In the genomic region with DNA sequence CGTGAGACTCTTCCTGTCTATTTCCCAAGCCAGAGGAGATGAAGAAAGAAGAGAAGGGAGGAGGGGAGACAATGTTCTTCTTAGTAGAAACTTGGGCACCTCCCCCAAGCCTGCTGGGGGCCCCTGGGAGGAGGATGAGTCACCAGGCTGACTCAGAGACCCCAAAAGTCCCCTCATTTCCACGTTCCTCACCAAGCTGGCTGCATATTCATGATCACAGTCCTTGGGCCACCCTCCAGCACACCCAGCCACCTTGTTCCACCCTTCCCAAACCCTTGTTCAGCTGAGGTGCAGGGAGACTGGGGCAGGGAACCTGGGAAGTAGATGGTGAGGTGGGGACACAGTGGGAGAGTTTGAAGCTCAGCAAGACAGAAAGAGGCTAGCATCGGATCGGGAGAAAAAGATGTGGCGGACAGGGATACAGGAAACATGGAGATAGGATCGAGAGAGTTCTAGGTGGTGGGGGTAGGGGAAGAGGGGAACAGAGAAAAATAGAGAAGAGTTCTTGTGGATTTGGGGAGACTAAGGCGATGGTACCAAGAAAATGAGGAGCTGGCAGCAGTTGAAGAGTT, we compare ENCODE assay signal across 8 cellular contexts. TPM values are rescaled to one million over a fixed set of nuclear protein-coding genes. Genes with fewer than 3 reads are reported as not detected.
DNase-seq lines count a peak whose midpoint lies in the region; ATAC-seq and TF ChIP-seq lines count a peak whose summit lies in the region.

No MANE protein-coding gene starts in this region.

- peak overlapping the region; percentile 77 for H3K27ac ChIP-seq in C4-2B
- peak overlapping the region; percentile 56 for H3K27ac ChIP-seq in brain microvascular endothelial cell
- H3K27ac ChIP-seq in layer of hippocampus (ENCODE audit: low read depth, low read length): peak overlapping the region; percentile 62

- H3K27me3 ChIP-seq in NT2/D1 (ENCODE audit: insufficient read depth, insufficient read length) (no peaks in the 10 kb centered on the region), brain microvascular endothelial cell (replicated peaks) (no peaks in the 10 kb centered on the region), layer of hippocampus (ENCODE audit: control insufficient read depth, insufficient read depth, low read length) (no peaks in the 10 kb centered on the region)

- peaks cover 42% of the 10 kb centered on the region for H3K36me3 ChIP-seq in NT2/D1 (ENCODE audit: insufficient read depth, insufficient read length, low read length)
- peaks cover 24% of the 10 kb centered on the region for H3K36me3 ChIP-seq in brain microvascular endothelial cell (replicated peaks)

- in situ Hi-C loops in brain microvascular endothelial cell (cut with HindIII; ENCODE audit: low pct_ligation_motif_present, low sequenced_read_pairs) (no loop called here), KBM-7 (cut with MboI; ENCODE audit: low pct_unique_long_range_greater_than_20kb, low sequenced_read_pairs) (no loop called here)

- TF ChIP-seq CTCF in C4-2B (conservative IDR thresholded peaks at IDR 0.05): no peak
- TF ChIP-seq CTCF in brain microvascular endothelial cell (IDR thresholded peaks at IDR 0.05; ENCODE audit: low read depth, low read length, missing control alignments): no peak

- peak overlapping the region; percentile 61 for H3K4me3 Mint-ChIP-seq in stimulated activated effector memory CD8-positive, alpha-beta T cell treated with anti-CD3 and anti-CD28 coated beads, Interleukin-12 subunit alpha, Interleukin-12 subunit beta, amount 100 ng/mL, for 72 hours

- no peaks in the 10 kb centered on the region for H3K9me3 ChIP-seq in NT2/D1 (ENCODE audit: insufficient read depth, low read length)

- H3K4me1 Mint-ChIP-seq in stimulated activated effector memory CD8-positive, alpha-beta T cell treated with anti-CD3 and anti-CD28 coated beads, Interleukin-12 subunit alpha, Interleukin-12 subunit beta, amount 100 ng/mL, for 72 hours: peaks cover 38% of the 10 kb centered on the region

- DNase-seq in NT2/D1 (ENCODE audit: low read depth, low spot score) (no peak), brain microvascular endothelial cell (peak; percentile 62), NCI-H1417 (lab: John Stamatoyannopoulos, UW) (no peak), H4 (ENCODE audit: low spot score) (no peak), KBM-7 (no peak)
- no peak for DNase-seq in stimulated activated effector memory CD8-positive, alpha-beta T cell treated with anti-CD3 and anti-CD28 coated beads, Interleukin-12 subunit alpha, Interleukin-12 subunit beta, amount 100 ng/mL, for 72 hours (ENCODE audit: low spot score in 2 of 2)

- H3K4me1 ChIP-seq in NT2/D1 (ENCODE audit: insufficient read depth, insufficient read length): no peaks in the 10 kb centered on the region

- H3K27ac Mint-ChIP-seq in stimulated activated effector memory CD8-positive, alpha-beta T cell treated with anti-CD3 and anti-CD28 coated beads, Interleukin-12 subunit alpha, Interleukin-12 subunit beta, amount 100 ng/mL, for 72 hours: peak overlapping the region; percentile 84

- H3K4me3 ChIP-seq in NT2/D1 (ENCODE audit: insufficient read length, low read depth) (peak overlapping the region; percentile 91), brain microvascular endothelial cell (ENCODE audit: low read depth, low read length) (peak overlapping the region; percentile 71)

- H3K9ac ChIP-seq in NT2/D1 (ENCODE audit: insufficient read length, low read depth): peak overlapping the region; percentile 86

- H3K9me3 Mint-ChIP-seq in stimulated activated effector memory CD8-positive, alpha-beta T cell treated with anti-CD3 and anti-CD28 coated beads, Interleukin-12 subunit alpha, Interleukin-12 subunit beta, amount 100 ng/mL, for 72 hours: no peaks in the 10 kb centered on the region

- ATAC-seq in stimulated activated effector memory CD8-positive, alpha-beta T cell treated with anti-CD3 and anti-CD28 coated beads, Interleukin-12 subunit alpha, Interleukin-12 subunit beta, amount 100 ng/mL, for 72 hours: peak; percentile 71

- peaks cover 12% of the 10 kb centered on the region for H3K36me3 Mint-ChIP-seq in stimulated activated effector memory CD8-positive, alpha-beta T cell treated with anti-CD3 and anti-CD28 coated beads, Interleukin-12 subunit alpha, Interleukin-12 subunit beta, amount 100 ng/mL, for 72 hours

RNA-seq across cellular contexts. Expression of gene RAB13, which starts 0.7 kb away (rescaled TPM):
- total RNA-seq in H4 (2014; rRNA removed; shearing (Covaris generic)): 29.2 and 36.1 TPM in 2 replicates

RNA-seq across cellular contexts. Expression of gene RPS27, which starts 5.1 kb away (rescaled TPM):
- total RNA-seq in H4 (2014; rRNA removed; shearing (Covaris generic)): 3,546 and 4,042 TPM in 2 replicates

RNA-seq across cellular contexts. Expression of gene JTB, which starts 8.0 kb away (rescaled TPM):
- 256 and 283 TPM in 2 replicates for total RNA-seq in H4 (2014; rRNA removed; shearing (Covaris generic))

RNA-seq across cellular contexts. Expression of gene CREB3L4, which starts 17.7 kb away (rescaled TPM):
- 9.6 and 13.3 TPM in 2 replicates for total RNA-seq in H4 (2014; rRNA removed; shearing (Covaris generic))

RNA-seq across cellular contexts. Expression of gene SLC39A1, which starts 22.1 kb away (rescaled TPM):
- total RNA-seq in H4 (2014; rRNA removed; shearing (Covaris generic)): 93.2 and 96.9 TPM in 2 replicates
